ENCODE assay signal across 8 cellular contexts in genomic region chr7:80312139-80312661, GRCh38.
DNase-seq lines count a peak whose midpoint lies in the region; ATAC-seq, FAIRE-seq and TF ChIP-seq lines count a peak whose summit lies in the region.

No MANE protein-coding gene starts in this region.

- 0 out of 2 replicates have a peak overlapping the region, but pooled peaks have one; percentile 4 for H3K9ac ChIP-seq in HepG2 (ENCODE audit: insufficient read depth, low read depth, low read length)

- no peak overlapping the region for H2AFZ ChIP-seq in HepG2 (ENCODE audit: low read length)

- FAIRE-seq in HTR-8/SVneo (lab: Jason Lieb, UNC) = no peak
- no peak for FAIRE-seq in HepG2 (lab: Jason Lieb, UNC)

- CTCF ChIA-PET in HepG2 (lab: Yijun Ruan, JAX; ENCODE audit: low intra/inter-chr PET ratio, low total read pairs) = no interaction called here

- H3K4me1 Mint-ChIP-seq in CD14-positive monocyte = no peaks in the 10 kb centered on the region
- peaks cover 10% of the 10 kb centered on the region for H3K4me1 Mint-ChIP-seq in T-helper 2 cell treated with Interferon-gamma antibody and Interleukin-4, amounts not matched to agents 5 μg/mL and 100 μg/mL, for 36 hours (ENCODE audit: low read depth)

- H3K4me2 ChIP-seq in HepG2 (ENCODE audit: low read depth, low read length) = peak overlapping the region; percentile 16; the same call in 1 of the 2 replicates

- in situ Hi-C loops in HepG2 (cut with HindIII; ENCODE audit: extremely low pct_ligation_motif_present, low pct_unique_long_range_greater_than_20kb) = no loop called here

- H3K4me3 Mint-ChIP-seq in CD14-positive monocyte = no peak overlapping the region
- no peak overlapping the region for H3K4me3 Mint-ChIP-seq in T-helper 2 cell treated with Interferon-gamma antibody and Interleukin-4, amounts not matched to agents 5 μg/mL and 100 μg/mL, for 36 hours

- H3K27me3 ChIP-seq in body of pancreas (no peaks in the 10 kb centered on the region), HepG2 (ENCODE audit: control insufficient read depth in 1 of 2, insufficient read depth in 2 of 2, low read length in 2 of 2) (no peaks in the 10 kb centered on the region)

- TF ChIP-seq CTCF in AG10803 (conservative IDR thresholded peaks at IDR 0.05; ENCODE audit: low read length) (no peak), body of pancreas (IDR thresholded peaks at IDR 0.05) (no peak), HepG2 (CRISPR knock-in tag; IDR thresholded peaks at IDR 0.05) (no peak), CD14-positive monocyte (IDR thresholded peaks at IDR 0.05) (no peak)

- TF ChIP-seq POLR2A in body of pancreas (IDR thresholded peaks at IDR 0.05) = no peak
- TF ChIP-seq POLR2A in HepG2 (IDR thresholded peaks at IDR 0.05; ENCODE audit: insufficient read depth in 1 of 2, low read depth in 2 of 2, low read length in 2 of 2) = no peak
- no peak for TF ChIP-seq POLR2A in GM18505 (IDR thresholded peaks at IDR 0.05; ENCODE audit: borderline replicate concordance, extremely low read depth, insufficient read depth, insufficient read length)

- H3K9me3 ChIP-seq in body of pancreas = no peaks in the 10 kb centered on the region
- no peaks in the 10 kb centered on the region for H3K9me3 ChIP-seq in HepG2 (ENCODE audit: low read length)

- H3K27ac ChIP-seq in body of pancreas (no peak overlapping the region), HepG2 (ENCODE audit: extremely low read length, insufficient read depth, low read length) (no peak overlapping the region)

- WGBS in body of pancreas, 2 donors = 24 to 59% methylated on average over 5 of the region's 5 CpGs
- 0% methylated on average over 4 of the region's 5 CpGs for WGBS in HepG2 (ENCODE audit: low lambda C conversion rate)

- H3K27ac Mint-ChIP-seq in CD14-positive monocyte = no peak overlapping the region
- no peak overlapping the region for H3K27ac Mint-ChIP-seq in T-helper 2 cell treated with Interferon-gamma antibody and Interleukin-4, amounts not matched to agents 5 μg/mL and 100 μg/mL, for 36 hours

- peak; percentile 75 for ATAC-seq in body of pancreas
- peak; percentile 88 for ATAC-seq in HepG2
- no peak for ATAC-seq in GM18505 (IDR thresholded peaks at IDR 0.05; ENCODE audit: unreplicated experiment)
- no peak for ATAC-seq in GM18517 (IDR thresholded peaks at IDR 0.05; ENCODE audit: unreplicated experiment)

- H3K36me3 ChIP-seq in body of pancreas (replicated peaks in 1 of 2; ENCODE audit: insufficient read depth in 1 of 2, low read depth in 2 of 2) (no peaks in the 10 kb centered on the region), HepG2 (replicated peaks in 1 of 2; ENCODE audit: control insufficient read depth in 1 of 2, insufficient read depth in 2 of 2, low read length in 2 of 2) (no peaks in the 10 kb centered on the region)

- POLR2A ChIA-PET in HepG2 (lab: Yijun Ruan, JAX) = no interaction called here

- peaks cover 0 to 2% (median 1%) of the 10 kb centered on the region in 3 donors for H3K27me3 Mint-ChIP-seq in CD14-positive monocyte (ENCODE audit: low read depth in 3 of 3)
- H3K27me3 Mint-ChIP-seq in T-helper 2 cell treated with Interferon-gamma antibody and Interleukin-4, amounts not matched to agents 5 μg/mL and 100 μg/mL, for 36 hours (ENCODE audit: low read depth) = no peaks in the 10 kb centered on the region

- BruUV-seq in HepG2 (replicated peaks; lab: Mats Ljungman, UMichigan) = no TSS peak

- H4K20me1 ChIP-seq in HepG2 (ENCODE audit: insufficient read depth, low read length) = no peaks in the 10 kb centered on the region

- no peaks in the 10 kb centered on the region for H3K36me3 Mint-ChIP-seq in CD14-positive monocyte
- H3K36me3 Mint-ChIP-seq in T-helper 2 cell treated with Interferon-gamma antibody and Interleukin-4, amounts not matched to agents 5 μg/mL and 100 μg/mL, for 36 hours (ENCODE audit: low read depth) = no peaks in the 10 kb centered on the region

- DNase-seq in AG10803 (ENCODE audit: low read depth) (peak; percentile 71), HTR-8/SVneo (ENCODE audit: insufficient read length, low spot score) (peak; percentile 39), body of pancreas (peak in 3 of 4 donors; percentile 32 to 39 (median 39)), HepG2 (ENCODE audit: low spot score) (peak; percentile 43), CD14-positive monocyte (ENCODE audit: low spot score) (no peak)
- no peak for DNase-seq in T-helper 2 cell treated with Interferon-gamma antibody and Interleukin-4, amounts not matched to agents 5 μg/mL and 100 μg/mL, for 36 hours (ENCODE audit: low spot score)

- H3K9me3 Mint-ChIP-seq in CD14-positive monocyte = peaks cover 0 to 3% (median 0%) of the 10 kb centered on the region in 7 donors
- no peaks in the 10 kb centered on the region for H3K9me3 Mint-ChIP-seq in T-helper 2 cell treated with Interferon-gamma antibody and Interleukin-4, amounts not matched to agents 5 μg/mL and 100 μg/mL, for 36 hours

- H3K4me1 ChIP-seq in body of pancreas (peaks cover 5% of the 10 kb centered on the region), HepG2 (ENCODE audit: insufficient read depth, low read length) (no peaks in the 10 kb centered on the region; the same call in 1 of the 2 replicates)

- no peak for TF ChIP-seq RAD21 in HepG2 (CRISPR knock-in tag; IDR thresholded peaks at IDR 0.05)

- TF ChIP-seq EP300 in HepG2 (IDR thresholded peaks at IDR 0.05; ENCODE audit: low read depth in 2 of 2, low read length in 2 of 2) (no peak), HepG2 (CRISPR knock-in tag; IDR thresholded peaks at IDR 0.05; ENCODE audit: borderline replicate concordance) (no peak)

- no peaks in the 10 kb centered on the region for H3K79me2 ChIP-seq in HepG2 (ENCODE audit: insufficient read depth, low read length)

- intact Hi-C loops in body of pancreas (cut with DNase I) (no loop called here), HepG2 (cut with micrococcal nuclease; ENCODE audit: unreplicated experiment) (no loop called here), CD14-positive monocyte (cut with micrococcal nuclease) (no loop called here)

- H3K4me3 ChIP-seq in AG10803 (ENCODE audit: low read length) (no peak overlapping the region), body of pancreas (no peak overlapping the region), HepG2 (replicated peaks in 1 of 3; ENCODE audit: insufficient read depth in 1 of 3, low read depth in 2 of 3, low read length in 3 of 3) (no peak overlapping the region)

TF ChIP-seq in HepG2, 621 proteins besides CTCF, POLR2A, EP300 and RAD21 (continues in another document):
- TF ChIP-seq GABPA (IDR thresholded peaks at IDR 0.05; ENCODE audit: low read depth, low read length) (no peak), GABPA (CRISPR knock-in tag; IDR thresholded peaks at IDR 0.05; ENCODE audit: low read depth) (0 out of 2 replicates have a peak, but pooled peaks have one; percentile 27), MIXL1 (CRISPR knock-in tag; IDR thresholded peaks at IDR 0.05) (no peak), IRX3 (CRISPR knock-in tag; IDR thresholded peaks at IDR 0.05; ENCODE audit: borderline replicate concordance, low read depth) (no peak), ZNF180 (CRISPR knock-in tag; IDR thresholded peaks at IDR 0.05; ENCODE audit: borderline replicate concordance, low read depth) (no peak), ARID3A (IDR thresholded peaks at IDR 0.05; ENCODE audit: low read depth, low read length) (0 out of 2 replicates have a peak, but pooled peaks have one; percentile 16), ZFX (CRISPR knock-in tag; IDR thresholded peaks at IDR 0.05; ENCODE audit: low read depth) (peak; percentile 35; the same call in 1 of the 2 replicates), SALL1 (CRISPR knock-in tag; IDR thresholded peaks at IDR 0.05) (0 out of 2 replicates have a peak, but pooled peaks have one; percentile 19), MTA1 (CRISPR knock-in tag; IDR thresholded peaks at IDR 0.05; ENCODE audit: borderline replicate concordance) (no peak), FOXP4 (CRISPR knock-in tag; IDR thresholded peaks at IDR 0.05) (no peak), ZUFSP (CRISPR knock-in tag; IDR thresholded peaks at IDR 0.05; ENCODE audit: borderline replicate concordance) (no peak)

Comparison
In these comparisons a context has a peak if more than half of its experiments do, and no peak if none do; other contexts are left out.
1. DNase-seq: peak in AG10803 (single experiment), HTR-8/SVneo (single experiment), body of pancreas (3 of 4) and HepG2 (single experiment); none in CD14-positive monocyte (single experiment) and T-helper 2 cell treated with Interferon-gamma antibody and Interleukin-4, amounts not matched to agents 5 μg/mL and 100 μg/mL, for 36 hours (single experiment).
2. ATAC-seq: peak in body of pancreas (single experiment) and HepG2 (single experiment); none in GM18505 (single experiment) and GM18517 (single experiment).